Comparison of ENCODE assay signal across 19 cellular contexts in the genomic region with DNA sequence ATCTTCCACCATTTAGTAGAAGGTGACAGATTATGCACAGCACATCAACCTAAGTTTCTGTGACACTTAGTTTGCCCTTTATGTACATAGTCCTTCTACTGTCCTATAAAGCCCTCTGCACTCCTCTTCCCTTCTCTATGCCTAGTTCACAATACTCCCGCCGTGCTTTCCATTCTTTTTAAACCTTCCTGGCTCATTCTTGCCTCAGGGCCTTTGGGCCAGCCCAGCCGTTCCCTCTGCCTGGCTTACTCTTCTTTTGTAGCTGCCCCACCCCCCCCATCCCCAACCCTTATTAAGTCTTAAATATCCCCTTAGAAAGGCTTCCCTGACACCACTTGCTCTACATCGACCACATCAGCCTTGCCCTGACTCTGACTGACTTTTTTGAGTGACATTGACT.
"Had no signal": no experiment of that assay in that cellular context is flagged by ENCODE, and none has a peak within 500 bp of the region (broad histone marks: within the 10 kb centered on the region; RNA-seq: fewer than 3 reads in every experiment).

No MANE protein-coding gene starts in this region.

- H3K9ac ChIP-seq: parathyroid adenoma had no signal

- FAIRE-seq: endometrium had no signal

- ATAC-seq: activated T-cell treated with anti-CD3 and anti-CD28 coated beads, Interleukin-2, amount 50 U/mL, for 72 hours; stimulated activated naive B cell treated with anti-CD40 and anti-IgM and Interleukin-4, amounts not matched to agents 10 μg/mL and 1 μg/mL and 100 μg/mL, for 72 hours; T-helper 17 cell had no signal

- DNase-seq: activated CD4-positive, alpha-beta T cell treated with anti-CD3 and anti-CD28 coated beads for 4 hours; activated CD4-positive, alpha-beta T cell treated with anti-CD3 and anti-CD28 coated beads, Interleukin-2, amount 50 U/mL, for 48 hours; activated CD4-positive, CD25-positive, alpha-beta regulatory T cell; activated effector memory CD4-positive, alpha-beta T cell treated with anti-CD3 and anti-CD28 coated beads, Interleukin-2, amount 50 U/mL, for 16 hours; activated naive CD4-positive, alpha-beta T cell treated with anti-CD3 and anti-CD28 coated beads, Interleukin-2, amount 10 ng/mL, durations not matched to agents 7 days and 5 days; activated T-cell treated with anti-CD3 and anti-CD28 coated beads, Interleukin-2, amount 50 U/mL, for 72 hours; amygdala; cortex of kidney; foreskin fibroblast; immature natural killer cell; nephron progenitor cell; nucleus accumbens; stimulated activated CD4-positive, alpha-beta T cell treated with anti-CD3 and anti-CD28 coated beads, Interleukin-2, amount 100 ng/mL, for 48 hours; stimulated activated CD8-positive, alpha-beta memory T cell treated with anti-CD3 and anti-CD28 coated beads, Interleukin-4, amount 100 ng/mL, for 48 hours; stimulated activated naive B cell treated with anti-CD40 and anti-IgM and Interleukin-4, amounts not matched to agents 10 μg/mL and 1 μg/mL and 100 μg/mL, for 72 hours; SW 1271; T-helper 17 cell had no signal

- H2AFZ ChIP-seq: parathyroid adenoma had no signal

- H3K27ac ChIP-seq: parathyroid adenoma had no signal

- H3K4me1 ChIP-seq: parathyroid adenoma had no signal

- H3K79me2 ChIP-seq: parathyroid adenoma had no signal
